Comparison of ENCODE assay signal across 26 cellular contexts in genomic region chr2:29990112-29990511, GRCh38.
A peak's percentile ranks its signal among the peaks of the same experiment; 100 is the strongest.
DNase-seq lines count a peak whose midpoint lies in the region; ATAC-seq, FAIRE-seq and TF ChIP-seq lines count a peak whose summit lies in the region.
"Had no signal": no experiment of that assay in that cellular context is flagged by ENCODE, and none has a peak within 500 bp of the region (broad histone marks: within the 10 kb centered on the region; RNA-seq: fewer than 3 reads in every experiment).

No MANE protein-coding gene starts in this region.

- CTCF ChIA-PET in HepG2 (lab: Yijun Ruan, JAX; ENCODE audit: low intra/inter-chr PET ratio, low total read pairs), result no interaction called here

- H3K36me3 ChIP-seq in HepG2 (replicated peaks in 1 of 2; ENCODE audit: control insufficient read depth in 1 of 2, insufficient read depth in 2 of 2, low read length in 2 of 2), result no peaks in the 10 kb centered on the region
- H3K36me3 ChIP-seq in right lobe of liver, result no peaks in the 10 kb centered on the region
- H3K36me3 ChIP-seq: HAP-1 had no signal

- no peaks in the 10 kb centered on the region for H3K79me2 ChIP-seq in HepG2 (ENCODE audit: insufficient read depth, low read length)

- no peak overlapping the region for H3K4me3 ChIP-seq in HepG2 (replicated peaks in 1 of 3; ENCODE audit: insufficient read depth in 1 of 3, low read depth in 2 of 3, low read length in 3 of 3)
- H3K4me3 ChIP-seq in right lobe of liver, result no peak overlapping the region
- H3K4me3 ChIP-seq: HAP-1 had no signal

- H3K4me1 ChIP-seq in HepG2 (ENCODE audit: insufficient read depth, low read length) (no peaks in the 10 kb centered on the region), right lobe of liver (no peaks in the 10 kb centered on the region), foreskin keratinocyte (no peaks in the 10 kb centered on the region)
- H3K4me1 ChIP-seq: HAP-1 had no signal

- in situ Hi-C loops in HepG2 (cut with HindIII; ENCODE audit: extremely low pct_ligation_motif_present, low pct_unique_long_range_greater_than_20kb) (no loop called here), GM13977 (cut with MboI; ENCODE audit: low pct_unique_long_range_greater_than_20kb, low sequenced_read_pairs, unreplicated experiment) (no loop called here)

- TF ChIP-seq POLR2A in HepG2 (IDR thresholded peaks at IDR 0.05; ENCODE audit: insufficient read depth in 1 of 2, low read depth in 2 of 2, low read length in 2 of 2) (no peak), right lobe of liver (IDR thresholded peaks at IDR 0.05) (no peak)

- no peaks in the 10 kb centered on the region for H3K9me3 ChIP-seq in HepG2 (ENCODE audit: low read length)
- H3K9me3 ChIP-seq in right lobe of liver, result no peaks in the 10 kb centered on the region
- H3K9me3 ChIP-seq: Caco-2, HAP-1 had no signal

- ATAC-seq in HepG2, result no peak
- ATAC-seq in right lobe of liver, result no peak
- ATAC-seq in foreskin keratinocyte, result no peak
- ATAC-seq: CD8-positive, alpha-beta T cell; Panc1 had no signal

- TF ChIP-seq EP300 in HepG2 (IDR thresholded peaks at IDR 0.05; ENCODE audit: low read depth in 2 of 2, low read length in 2 of 2), result no peak
- no peak for TF ChIP-seq EP300 in HepG2 (CRISPR knock-in tag; IDR thresholded peaks at IDR 0.05; ENCODE audit: borderline replicate concordance)

- POLR2A ChIA-PET in HepG2 (lab: Yijun Ruan, JAX), result no interaction called here

- H3K4me1 Mint-ChIP-seq in nephron progenitor cell, result peaks cover 10% of the 10 kb centered on the region
- H3K4me1 Mint-ChIP-seq: B cell, IgD-negative memory B cell had no signal

- no peaks in the 10 kb centered on the region for H3K9me3 Mint-ChIP-seq in nephron progenitor cell
- H3K9me3 Mint-ChIP-seq: CD8-positive, alpha-beta T cell; HFFc6; IgD-negative memory B cell had no signal

- no peak overlapping the region for H2AFZ ChIP-seq in HepG2 (ENCODE audit: low read length)

- WGBS in HepG2 (ENCODE audit: low lambda C conversion rate), result 9% methylated on average over 4 of the region's 4 CpGs
- 45% methylated on average over 4 of the region's 4 CpGs for WGBS in right lobe of liver (ENCODE audit: insufficient coverage, low coverage, low lambda C conversion rate, missing lambda C conversion rate)

- no peak overlapping the region for H3K4me2 ChIP-seq in HepG2 (ENCODE audit: low read depth, low read length)

- H3K4me3 Mint-ChIP-seq in nephron progenitor cell, result no peak overlapping the region
- H3K4me3 Mint-ChIP-seq: B cell; CD8-positive, alpha-beta T cell; HFFc6; IgD-negative memory B cell had no signal

- DNase-seq in HepG2 (ENCODE audit: low spot score) (no peak), right lobe of liver (no peak), foreskin keratinocyte (peak; percentile 9 to 34), nephron progenitor cell (peak; percentile 5), GM13977 (ENCODE audit: low spot score) (no peak), AG08395 (ENCODE audit: low spot score) (no peak), HuH-7.5 (ENCODE audit: low spot score) (no peak)
- DNase-seq: Caco-2; CD8-positive, alpha-beta T cell; GOT3; HFFc6; NCI-H1092; NCI-H1417 treated with DMSO at 0.1 percent for 48 hours; NCI-H1694 treated with DMSO at 0.1 percent for 48 hours; NCI-H2081; NCI-H446; NCI-H524 treated with DMSO at 0.1 percent for 48 hours; NCI-H82; SHP77 treated with DMSO at 0.1 percent for 48 hours had no signal

- no peak overlapping the region for H3K27ac Mint-ChIP-seq in nephron progenitor cell
- H3K27ac Mint-ChIP-seq: B cell; CD8-positive, alpha-beta T cell; HFFc6; IgD-negative memory B cell had no signal

- no peak overlapping the region for H3K27ac ChIP-seq in HepG2 (ENCODE audit: extremely low read length, insufficient read depth, low read length)
- no peak overlapping the region for H3K27ac ChIP-seq in right lobe of liver
- no peak overlapping the region for H3K27ac ChIP-seq in foreskin keratinocyte
- H3K27ac ChIP-seq: C4-2B, RWPE1 had no signal

- FAIRE-seq in HepG2 (lab: Jason Lieb, UNC), result no peak
- FAIRE-seq: G401.6 had no signal

- no peak for TF ChIP-seq RAD21 in HepG2 (CRISPR knock-in tag; IDR thresholded peaks at IDR 0.05)

- H3K27me3 ChIP-seq in HepG2 (ENCODE audit: control insufficient read depth in 1 of 2, insufficient read depth in 2 of 2, low read length in 2 of 2) (peaks cover 0 to 4% of the 10 kb centered on the region in 2 experiments; a peak in 1 of 5 replicates), right lobe of liver (no peaks in the 10 kb centered on the region), foreskin keratinocyte (peaks cover 13% of the 10 kb centered on the region)

- no peaks in the 10 kb centered on the region for H4K20me1 ChIP-seq in HepG2 (ENCODE audit: insufficient read depth, low read length)

- H3K36me3 Mint-ChIP-seq in nephron progenitor cell (ENCODE audit: low read depth), result no peaks in the 10 kb centered on the region
- H3K36me3 Mint-ChIP-seq: CD8-positive, alpha-beta T cell had no signal

- intact Hi-C loops in HepG2 (cut with micrococcal nuclease; ENCODE audit: unreplicated experiment), result no loop called here
- intact Hi-C loops in right lobe of liver (cut with DNase I), result no loop called here

- peaks cover 2% of the 10 kb centered on the region for H3K27me3 Mint-ChIP-seq in nephron progenitor cell (ENCODE audit: low read depth, poor library complexity)

- BruUV-seq in HepG2 (replicated peaks; lab: Mats Ljungman, UMichigan), result no TSS peak

- TF ChIP-seq CTCF in HepG2 (CRISPR knock-in tag; IDR thresholded peaks at IDR 0.05) (no peak), right lobe of liver (IDR thresholded peaks at IDR 0.05) (no peak), foreskin keratinocyte (conservative IDR thresholded peaks at IDR 0.05) (no peak), nephron progenitor cell (IDR thresholded peaks at IDR 0.05) (no peak), GM13977 (IDR thresholded peaks at IDR 0.05; ENCODE audit: extremely low read depth, insufficient read depth, missing control alignments) (no peak)

- no peak overlapping the region for H3K9ac ChIP-seq in HepG2 (ENCODE audit: insufficient read depth, low read depth, low read length)

TF ChIP-seq in HepG2, 621 proteins besides CTCF, POLR2A, EP300 and RAD21:
- peak; percentile 50; the same call in 1 of the 2 replicates for TF ChIP-seq CREB1 (IDR thresholded peaks at IDR 0.05)
- no peak for TF ChIP-seq CREB1 (CRISPR knock-in tag; IDR thresholded peaks at IDR 0.05)
- no peak for TF ChIP-seq ZFAT (CRISPR knock-in tag; conservative IDR thresholded peaks at IDR 0.05)

Comparison
In these comparisons a context has a peak if more than half of its experiments do, and no peak if none do; other contexts are left out.
1. DNase-seq: peak in foreskin keratinocyte (2 of 2) and nephron progenitor cell (single experiment); none in HepG2 (single experiment), right lobe of liver (0 of 3), GM13977 (single experiment), AG08395 (single experiment) and HuH-7.5 (single experiment).